In the genomic region with DNA sequence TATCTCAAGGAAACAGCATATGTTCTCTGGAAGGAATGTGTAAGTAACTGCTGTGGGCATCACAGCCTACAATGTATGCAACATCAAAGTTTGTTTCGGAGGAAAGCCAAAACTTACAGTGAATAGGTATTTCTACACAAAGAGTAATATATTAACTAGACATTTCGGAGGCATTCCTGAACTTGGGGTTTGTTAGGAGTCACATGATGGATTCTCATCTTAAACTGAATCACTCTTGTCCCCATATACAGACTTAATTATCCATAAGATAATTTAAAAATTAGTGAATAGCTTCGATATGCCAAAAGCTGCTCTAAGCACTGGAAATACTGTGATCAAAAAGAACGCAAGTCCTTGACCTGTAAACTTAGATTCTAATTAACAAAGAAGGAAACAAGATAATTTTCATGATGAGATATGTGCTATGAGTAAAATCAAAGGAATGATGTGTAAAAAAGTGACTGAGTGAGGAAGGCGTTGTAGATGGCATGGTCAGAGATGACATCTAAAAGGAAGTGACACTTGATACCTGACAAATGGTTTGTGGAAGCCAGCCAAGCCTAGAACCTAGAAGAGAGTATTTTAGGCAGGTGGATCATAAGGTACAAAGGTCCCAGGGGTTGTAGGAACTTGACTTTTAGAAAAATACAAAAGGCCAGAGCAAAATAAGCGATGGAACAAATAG, we compare ENCODE assay signal across 18 cellular contexts.
DNase-seq lines count a peak whose midpoint lies in the region; ATAC-seq, FAIRE-seq and TF ChIP-seq lines count a peak whose summit lies in the region.
"Had no signal": no experiment of that assay in that cellular context is flagged by ENCODE, and none has a peak within 500 bp of the region (broad histone marks: within the 10 kb centered on the region; RNA-seq: fewer than 3 reads in every experiment).

No MANE protein-coding gene starts in this region.

- no peaks in the 10 kb centered on the region for H4K20me1 ChIP-seq in SK-N-SH (ENCODE audit: insufficient read depth)
- H4K20me1 ChIP-seq in H1 (replicated peaks in 1 of 2; ENCODE audit: control insufficient read depth in 1 of 2, insufficient read depth in 2 of 2, low read length in 2 of 2) = no peaks in the 10 kb centered on the region
- H4K20me1 ChIP-seq: BLaER1 treated with 17β-estradiol and CSF1 and Interleukin-3, amounts not matched to agents 10 nM and 100 nM had no signal

- no peak for FAIRE-seq in H1 (lab: Jason Lieb, UNC)
- FAIRE-seq in pancreas (lab: Jason Lieb, UNC) = no peak
- FAIRE-seq: G401.6, GM12891 had no signal

- H2BK12ac ChIP-seq in H1 (ENCODE audit: low read depth, low read length) = peak overlapping the region; percentile 55; the same call in 1 of the 2 replicates

- H2BK120ac ChIP-seq in H1 (replicated peaks; ENCODE audit: low read depth, low read length) = no peak overlapping the region

- DNase-seq in SK-N-SH (no peak), M059J (ENCODE audit: low read depth) (peak; percentile 64), H1 (ENCODE audit: low read depth in 1 of 2, low spot score in 2 of 2) (no peak), pancreas (no peak), NCI-H146 treated with DMSO at 0.1 percent for 48 hours (lab: John Stamatoyannopoulos, UW; ENCODE audit: unreplicated experiment) (no peak), NCI-H510A (lab: John Stamatoyannopoulos, UW) (no peak)
- DNase-seq: 8988T; ACHN; CD4-positive, CD25-positive, alpha-beta regulatory T cell; DMS79; EL; GOT3 had no signal

- H3K4me2 ChIP-seq in SK-N-SH = no peak overlapping the region
- no peak overlapping the region for H3K4me2 ChIP-seq in H1 (ENCODE audit: insufficient read depth in 1 of 2, low read depth in 2 of 2, low read length in 2 of 2)
- H3K4me2 ChIP-seq: BLaER1 treated with 17β-estradiol and CSF1 and Interleukin-3, amounts not matched to agents 10 nM and 100 nM had no signal

- no peak overlapping the region for H3K18ac ChIP-seq in H1 (ENCODE audit: extremely low read depth, low read length)

- H3K79me2 ChIP-seq in SK-N-SH (ENCODE audit: insufficient read depth) (no peaks in the 10 kb centered on the region), H1 (ENCODE audit: control insufficient read depth in 1 of 2, insufficient read depth in 2 of 2, low read length in 2 of 2) (no peaks in the 10 kb centered on the region)

- no peak overlapping the region for H3K4ac ChIP-seq in H1 (replicated peaks; ENCODE audit: insufficient read length, low read depth, low read length)

- POLR2A ChIA-PET in SK-N-SH (lab: Yijun Ruan, JAX) (no interaction called here), H1 (lab: Charles Lee; ENCODE audit: partially characterized antibody) (interaction anchor here (0.8 kb wide), 1 partner anchor 12 kb away, joined by 3 read pairs; no protein-coding TSS in a partner anchor)

- intact Hi-C loops in pancreas (cut with DNase I) = no loop called here

- no peak for TF ChIP-seq POLR2A in H1 (IDR thresholded peaks at IDR 0.05; ENCODE audit: control extremely low read depth in 1 of 2, low read depth in 2 of 2, low read length in 2 of 2)

- no peak for TF ChIP-seq RAD21 in SK-N-SH (IDR thresholded peaks at IDR 0.05; ENCODE audit: low read length)
- TF ChIP-seq RAD21 in H1 (IDR thresholded peaks at IDR 0.05 in 1 of 2, conservative IDR thresholded peaks at IDR 0.05 in 1 of 2; ENCODE audit: low read depth in 2 of 2, low read length in 2 of 2) = no peak

- H3K9me2 ChIP-seq in SK-N-SH = no peaks in the 10 kb centered on the region

- no peak overlapping the region for H3K14ac ChIP-seq in H1 (ENCODE audit: insufficient read length)

- H3K23ac ChIP-seq in H1 (ENCODE audit: insufficient read length) = no peak overlapping the region

- 77% methylated on average over 6 of the region's 6 CpGs for WGBS in SK-N-SH (ENCODE audit: low lambda C conversion rate)
- WGBS in H1 (ENCODE audit: extremely low coverage in 1 of 2, insufficient coverage in 1 of 2, insufficient read length in 1 of 2, insufficient replicate concordance in 2 of 2, low coverage in 1 of 2, low lambda C conversion rate in 2 of 2, missing lambda C conversion rate in 1 of 2), 2 experiments = 88% methylated on average over 6 of the region's 6 CpGs; no CpG with 5 or more reads in 1 of the 2 experiments
- 70 to 82% methylated on average over 6 of the region's 6 CpGs for whole genome bisulfite sequencing in pancreas, 2 donors

- H3K4me3 ChIP-seq in SK-N-SH (ENCODE audit: low read depth in 2 of 2, low read length in 1 of 2) (no peak overlapping the region), H1 (ENCODE audit: extremely low read depth in 1 of 4, insufficient read depth in 2 of 4, low read depth in 3 of 4, low read length in 4 of 4) (no peak overlapping the region), pancreas (no peak overlapping the region)
- H3K4me3 ChIP-seq: BLaER1 treated with 17β-estradiol and CSF1 and Interleukin-3, amounts not matched to agents 10 nM and 100 nM; HAP-1 had no signal

- H3K27me3 ChIP-seq in SK-N-SH (ENCODE audit: insufficient read depth) (no peaks in the 10 kb centered on the region), H1 (replicated peaks in 1 of 4; ENCODE audit: control insufficient read depth in 3 of 4, extremely low read depth in 1 of 4, insufficient read depth in 3 of 4, low read length in 3 of 4) (peaks cover 0 to 1% (median 0%) of the 10 kb centered on the region in 4 experiments; a peak in 1 of 7 replicates), pancreas (no peaks in the 10 kb centered on the region)
- H3K27me3 ChIP-seq: BLaER1 treated with 17β-estradiol and CSF1 and Interleukin-3, amounts not matched to agents 10 nM and 100 nM had no signal

- H3K27ac ChIP-seq in SK-N-SH (ENCODE audit: low read depth in 2 of 2, low read length in 1 of 2) = peak overlapping the region in 1 of 2 experiments; percentile 56; a peak in 3 of 4 replicates
- no peak overlapping the region for H3K27ac ChIP-seq in H1 (ENCODE audit: low read depth, low read length)
- no peak overlapping the region for H3K27ac ChIP-seq in pancreas
- H3K27ac ChIP-seq: BLaER1 treated with 17β-estradiol and CSF1 and Interleukin-3, amounts not matched to agents 10 nM and 100 nM had no signal

- H3F3A ChIP-seq in SK-N-SH (replicated peaks; ENCODE audit: insufficient read depth) = peaks cover 19% of the 10 kb centered on the region

- no peaks in the 10 kb centered on the region for H3K79me1 ChIP-seq in H1 (ENCODE audit: low read depth, low read length)

- H3K23me2 ChIP-seq in H1 (ENCODE audit: low read depth, low read length) = no peaks in the 10 kb centered on the region

- no peak overlapping the region; the same call in 1 of the 2 replicates for H2AK5ac ChIP-seq in H1 (ENCODE audit: low read depth, low read length)

- H3K9me3 ChIP-seq in SK-N-SH = no peaks in the 10 kb centered on the region
- no peaks in the 10 kb centered on the region for H3K9me3 ChIP-seq in H1 (ENCODE audit: insufficient read depth in 2 of 2, low read depth in 1 of 2, low read length in 1 of 2)
- H3K9me3 ChIP-seq in pancreas = no peaks in the 10 kb centered on the region
- H3K9me3 ChIP-seq: BLaER1 treated with 17β-estradiol and CSF1 and Interleukin-3, amounts not matched to agents 10 nM and 100 nM; HAP-1 had no signal

- peak overlapping the region; percentile 67; the same call in 1 of the 2 replicates for H2BK20ac ChIP-seq in H1 (ENCODE audit: low read length)

- no peak for ATAC-seq in SK-N-SH treated with all-trans-retinoic acid at 6 μM for 48 hours
- no peak for ATAC-seq in pancreas
- no peak for ATAC-seq in HG02798 (IDR thresholded peaks at IDR 0.05; ENCODE audit: poor library complexity, unreplicated experiment)

- H2BK15ac ChIP-seq in H1 (ENCODE audit: low read length) = no peak overlapping the region

- TF ChIP-seq EP300 in SK-N-SH (IDR thresholded peaks at IDR 0.05; ENCODE audit: borderline replicate concordance in 1 of 2, low read depth in 1 of 2, low read length in 1 of 2) (no peak), H1 (IDR thresholded peaks at IDR 0.05; ENCODE audit: borderline replicate concordance in 1 of 2, low read depth in 2 of 2, low read length in 2 of 2) (no peak)

- H4K91ac ChIP-seq in H1 (replicated peaks; ENCODE audit: insufficient read length, low read length) = no peak overlapping the region

- peaks cover 0 to 3% of the 10 kb centered on the region in 2 experiments for H3K36me3 ChIP-seq in SK-N-SH (replicated peaks in 1 of 2; ENCODE audit: control insufficient read depth in 1 of 2, insufficient read depth in 2 of 2, low read length in 1 of 2)
- no peaks in the 10 kb centered on the region for H3K36me3 ChIP-seq in H1 (ENCODE audit: control insufficient read depth in 2 of 4, insufficient read depth in 4 of 4, low read length in 3 of 4)
- H3K36me3 ChIP-seq in pancreas = no peaks in the 10 kb centered on the region
- H3K36me3 ChIP-seq: BLaER1 treated with 17β-estradiol and CSF1 and Interleukin-3, amounts not matched to agents 10 nM and 100 nM; HAP-1 had no signal

- H3K9ac ChIP-seq in SK-N-SH (no peak overlapping the region), H1 (replicated peaks in 1 of 4; ENCODE audit: extremely low read depth in 1 of 4, low read depth in 3 of 4, low read length in 3 of 4) (no peak overlapping the region)
- H3K9ac ChIP-seq: BLaER1 treated with 17β-estradiol and CSF1 and Interleukin-3, amounts not matched to agents 10 nM and 100 nM had no signal

- CTCF ChIA-PET in SK-N-SH (lab: Yijun Ruan, JAX) = interaction anchor here (1.0 kb wide), 1 partner anchor 21 kb away, joined by 3 read pairs; no protein-coding TSS in a partner anchor
- CTCF ChIA-PET in H1 (lab: Charles Lee; ENCODE audit: partially characterized antibody) = interaction anchor here (1.0 to 1.8 kb wide), 2 partner anchors 16 to 52 kb away, joined by 4 to 5 read pairs; no protein-coding TSS in a partner anchor

- H4K8ac ChIP-seq in H1 (ENCODE audit: extremely low read depth, insufficient read depth, low read length) = no peak overlapping the region

- no peak overlapping the region for H2BK5ac ChIP-seq in H1 (ENCODE audit: low read depth, low read length)

- no peak overlapping the region for H4K5ac ChIP-seq in H1 (ENCODE audit: insufficient read length, low read depth, low read length)

- H2AFZ ChIP-seq in SK-N-SH (ENCODE audit: low read depth) (peak overlapping the region; percentile 37; the same call in 1 of the 2 replicates), H1 (ENCODE audit: low read length) (no peak overlapping the region)

- H3K4me1 ChIP-seq in SK-N-SH (ENCODE audit: control insufficient read depth in 1 of 2, insufficient read depth in 2 of 2, low read depth in 1 of 2, low read length in 1 of 2) (peaks cover 4 to 5% of the 10 kb centered on the region in 2 experiments), H1 (replicated peaks in 1 of 4; ENCODE audit: control insufficient read depth in 3 of 4, insufficient read depth in 4 of 4, low read length in 3 of 4) (peaks cover 0 to 5% (median 2%) of the 10 kb centered on the region in 4 experiments; a peak in 2 of 7 replicates), pancreas (no peaks in the 10 kb centered on the region)
- H3K4me1 ChIP-seq: BLaER1 treated with 17β-estradiol and CSF1 and Interleukin-3, amounts not matched to agents 10 nM and 100 nM had no signal

- TF ChIP-seq CTCF in SK-N-SH (IDR thresholded peaks at IDR 0.05) (no peak), H1 (IDR thresholded peaks at IDR 0.05; ENCODE audit: control extremely low read depth in 1 of 3, insufficient read depth in 1 of 3, low read depth in 1 of 3, low read length in 3 of 3) (no peak), pancreas (IDR thresholded peaks at IDR 0.05) (no peak)

- H3K56ac ChIP-seq in H1 (replicated peaks; ENCODE audit: insufficient read length, low read depth, low read length) = no peak overlapping the region

TF ChIP-seq in SK-N-SH treated with all-trans-retinoic acid at 6 μM for 48 hours, 23 proteins besides CTCF, POLR2A, EP300 and RAD21 (continues in another document):
- TF ChIP-seq ISL1 (CRISPR knock-in tag; IDR thresholded peaks at IDR 0.05) = no peak
